In genomic region chr14:88823968-88824313, GRCh38 we compare ENCODE assay signal across 8 cellular contexts.
DNase-seq lines count a peak whose midpoint lies in the region; ATAC-seq and TF ChIP-seq lines count a peak whose summit lies in the region.

No MANE protein-coding gene starts in this region.

- H3K9me3 ChIP-seq in KOPT-K1 (ENCODE audit: insufficient read depth, low read length, poor library complexity, severe bottlenecking) (no peaks in the 10 kb centered on the region), endocrine pancreas (ENCODE audit: control insufficient read depth, low read length) (no peaks in the 10 kb centered on the region), parathyroid adenoma (ENCODE audit: control insufficient read depth, low read length) (no peaks in the 10 kb centered on the region)

- H3K27ac ChIP-seq in KOPT-K1 (ENCODE audit: low read depth, low read length, poor library complexity, severe bottlenecking) (peak overlapping the region; percentile 69), parathyroid adenoma (peak overlapping the region; percentile 94)

- H3K36me3 Mint-ChIP-seq in stimulated activated naive CD8-positive, alpha-beta T cell treated with anti-CD3 and anti-CD28 coated beads, Interleukin-15, Interleukin-2, amounts not matched to agents 100 ng/mL and 50 ng/mL, for 24 hours (ENCODE audit: low read depth) = no peaks in the 10 kb centered on the region

- peak overlapping the region; percentile 98 for H2AFZ ChIP-seq in parathyroid adenoma

- H3K36me3 ChIP-seq in KOPT-K1 (ENCODE audit: insufficient read depth, low read length) (no peaks in the 10 kb centered on the region), endocrine pancreas (ENCODE audit: control insufficient read depth, insufficient read depth, low read length) (no peaks in the 10 kb centered on the region), parathyroid adenoma (ENCODE audit: control insufficient read depth, insufficient read depth, low read length) (no peaks in the 10 kb centered on the region)

- H3K4me2 ChIP-seq in parathyroid adenoma (ENCODE audit: low read length) = peak overlapping the region; percentile 96

- no peaks in the 10 kb centered on the region for H3K9me3 Mint-ChIP-seq in stimulated activated naive CD8-positive, alpha-beta T cell treated with anti-CD3 and anti-CD28 coated beads, Interleukin-15, Interleukin-2, amounts not matched to agents 100 ng/mL and 50 ng/mL, for 24 hours

- no peak for DNase-seq in stimulated activated naive CD8-positive, alpha-beta T cell treated with anti-CD3 and anti-CD28 coated beads, Interleukin-15, Interleukin-2, amounts not matched to agents 100 U/mL and 50 U/mL, for 24 hours
- no peak for DNase-seq in activated effector memory CD4-positive, alpha-beta T cell treated with anti-CD3 and anti-CD28 coated beads, Interleukin-2, amount 50 U/mL, for 16 hours
- DNase-seq in COR-L47 (lab: John Stamatoyannopoulos, UW) (no peak), NCI-H146 treated with DMSO at 0.1 percent for 48 hours (lab: John Stamatoyannopoulos, UW; ENCODE audit: unreplicated experiment) (no peak)

- H3K27me3 ChIP-seq in endocrine pancreas (ENCODE audit: control insufficient read depth, insufficient read depth, low read length) (no peaks in the 10 kb centered on the region), parathyroid adenoma (ENCODE audit: control insufficient read depth, insufficient read depth, low read length) (no peaks in the 10 kb centered on the region)

- peaks cover 27% of the 10 kb centered on the region for H3K4me1 ChIP-seq in endocrine pancreas (ENCODE audit: control insufficient read depth, insufficient read depth, low read length)
- H3K4me1 ChIP-seq in parathyroid adenoma = no peaks in the 10 kb centered on the region

- peaks cover 8% of the 10 kb centered on the region for H3K4me1 Mint-ChIP-seq in stimulated activated naive CD8-positive, alpha-beta T cell treated with anti-CD3 and anti-CD28 coated beads, Interleukin-15, Interleukin-2, amounts not matched to agents 100 ng/mL and 50 ng/mL, for 24 hours (ENCODE audit: low read depth)

- peak overlapping the region; percentile 98 for H3K4me3 ChIP-seq in endocrine pancreas (ENCODE audit: control insufficient read depth, insufficient read depth, low read length)
- peak overlapping the region; percentile 75 for H3K4me3 ChIP-seq in parathyroid adenoma (ENCODE audit: low read depth, low read length)

- peaks cover 18% of the 10 kb centered on the region for H3K27me3 Mint-ChIP-seq in stimulated activated naive CD8-positive, alpha-beta T cell treated with anti-CD3 and anti-CD28 coated beads, Interleukin-15, Interleukin-2, amounts not matched to agents 100 ng/mL and 50 ng/mL, for 24 hours

- no peak for TF ChIP-seq CTCF in parathyroid adenoma (IDR thresholded peaks at IDR 0.05)

- peak overlapping the region; percentile 86 for H3K9ac ChIP-seq in endocrine pancreas (ENCODE audit: control insufficient read depth, insufficient read depth, low read length)
- H3K9ac ChIP-seq in parathyroid adenoma = no peak overlapping the region

- ATAC-seq in stimulated activated naive CD8-positive, alpha-beta T cell treated with anti-CD3 and anti-CD28 coated beads, Interleukin-15, Interleukin-2, amounts not matched to agents 100 U/mL and 50 U/mL, for 24 hours = no peak

- peak overlapping the region; percentile 96 for H3K27ac Mint-ChIP-seq in stimulated activated naive CD8-positive, alpha-beta T cell treated with anti-CD3 and anti-CD28 coated beads, Interleukin-15, Interleukin-2, amounts not matched to agents 100 ng/mL and 50 ng/mL, for 24 hours

- peak overlapping the region; percentile 97 for H3K4me3 Mint-ChIP-seq in stimulated activated naive CD8-positive, alpha-beta T cell treated with anti-CD3 and anti-CD28 coated beads, Interleukin-15, Interleukin-2, amounts not matched to agents 100 ng/mL and 50 ng/mL, for 24 hours

- peaks cover 6% of the 10 kb centered on the region for H3K79me2 ChIP-seq in parathyroid adenoma
